ENCODE assay signal across 1 cellular context in genomic region chr1:210598135-210598652, GRCh38.
TF ChIP-seq lines count a peak whose summit lies in the region.

No MANE protein-coding gene starts in this region.

TF ChIP-seq in A549, 52 proteins besides CTCF, POLR2A, EP300 and RAD21 (continued from another document):
- TF ChIP-seq ATOH8 (CRISPR knock-in tag; IDR thresholded peaks at IDR 0.05; ENCODE audit: low read depth) = peak; percentile 35; the same call in 1 of the 2 replicates
- peak; percentile 89 to 98 for TF ChIP-seq CEBPB (IDR thresholded peaks at IDR 0.05)
- TF ChIP-seq BHLHE40 (IDR thresholded peaks at IDR 0.05; ENCODE audit: low read depth, low read length) = no peak; the same call in 1 of the 2 replicates
- no peak for TF ChIP-seq POLR2AphosphoS2 (conservative IDR thresholded peaks at IDR 0.05; ENCODE audit: low read length)
- TF ChIP-seq FOSL2 (IDR thresholded peaks at IDR 0.05) = peak; percentile 88
- TF ChIP-seq FOSL2 (CRISPR knock-in tag; IDR thresholded peaks at IDR 0.05) = peak; percentile 95
- TF ChIP-seq HES2 (IDR thresholded peaks at IDR 0.05) = peak; percentile 67; the same call in 1 of the 2 replicates
- TF ChIP-seq ELK1 (IDR thresholded peaks at IDR 0.05; ENCODE audit: low read depth, low read length) = no peak
- no peak for TF ChIP-seq KDM1A (IDR thresholded peaks at IDR 0.05; ENCODE audit: low read depth)
- TF ChIP-seq SREBF2 (IDR thresholded peaks at IDR 0.05) = no peak
- TF ChIP-seq RNF2 (IDR thresholded peaks at IDR 0.05; ENCODE audit: borderline replicate concordance, low read depth) = no peak
- TF ChIP-seq FOSB (CRISPR knock-in tag; IDR thresholded peaks at IDR 0.05) = no peak
- TF ChIP-seq HOXA7 (CRISPR knock-in tag; IDR thresholded peaks at IDR 0.05) = no peak
- peak; percentile 88 for TF ChIP-seq BCL3 (IDR thresholded peaks at IDR 0.05)
- TF ChIP-seq ESRRA (IDR thresholded peaks at IDR 0.05; ENCODE audit: borderline replicate concordance, low read length) = 0 out of 2 replicates have a peak, but pooled peaks have one; percentile 8
- no peak for TF ChIP-seq HOXB5 (CRISPR knock-in tag; IDR thresholded peaks at IDR 0.05)
- TF ChIP-seq RARB (CRISPR knock-in tag; IDR thresholded peaks at IDR 0.05) = no peak
